Comparison of ENCODE assay signal across 22 cellular contexts in genomic region chr2:162215162-162215561, GRCh38. TPM values are rescaled to one million over a fixed set of nuclear protein-coding genes. Genes with fewer than 3 reads are reported as not detected.
"Had no signal": no experiment of that assay in that cellular context is flagged by ENCODE, and none has a peak within 500 bp of the region (broad histone marks: within the 10 kb centered on the region; RNA-seq: fewer than 3 reads in every experiment).

No MANE protein-coding gene starts in this region.

- ATAC-seq: activated CD4-positive, alpha-beta T cell treated with anti-CD3 and anti-CD28 coated beads for 36 hours; activated T-helper 17 cell treated with anti-CD3 and anti-CD28 coated beads, Interleukin-2, amount 50 U/mL, for 72 hours; body of pancreas; T-cell had no signal

- H3K27ac Mint-ChIP-seq: activated CD4-positive, alpha-beta memory T cell treated with anti-CD3 and anti-CD28 coated beads, Interleukin-2, amount 10 ng/mL, durations not matched to agents 7 days and 5 days; activated CD4-positive, alpha-beta T cell treated with anti-CD3 and anti-CD28 coated beads for 36 hours; activated naive CD4-positive, alpha-beta T cell treated with anti-CD3 and anti-CD28 coated beads, Interleukin-2, amount 10 ng/mL, durations not matched to agents 7 days and 5 days; activated naive CD8-positive, alpha-beta T cell treated with anti-CD3 and anti-CD28 coated beads, Interleukin-2, amount 10 ng/mL, durations not matched to agents 7 days and 5 days; activated T-helper 17 cell treated with anti-CD3 and anti-CD28 coated beads, Interleukin-2, amount 50 U/mL, for 72 hours; T-cell had no signal

- H3K9me3 Mint-ChIP-seq: activated CD4-positive, alpha-beta memory T cell treated with anti-CD3 and anti-CD28 coated beads, Interleukin-2, amount 10 ng/mL, durations not matched to agents 7 days and 5 days; activated naive CD4-positive, alpha-beta T cell treated with anti-CD3 and anti-CD28 coated beads, Interleukin-2, amount 10 ng/mL, durations not matched to agents 7 days and 5 days; activated naive CD8-positive, alpha-beta T cell treated with anti-CD3 and anti-CD28 coated beads, Interleukin-2, amount 10 ng/mL, durations not matched to agents 7 days and 5 days; activated T-helper 17 cell treated with anti-CD3 and anti-CD28 coated beads, Interleukin-2, amount 50 U/mL, for 72 hours; T-cell had no signal

- H3K36me3 Mint-ChIP-seq: activated naive CD4-positive, alpha-beta T cell treated with anti-CD3 and anti-CD28 coated beads, Interleukin-2, amount 10 ng/mL, durations not matched to agents 7 days and 5 days; activated naive CD8-positive, alpha-beta T cell treated with anti-CD3 and anti-CD28 coated beads, Interleukin-2, amount 10 ng/mL, durations not matched to agents 7 days and 5 days; T-cell had no signal

- H3K4me1 Mint-ChIP-seq: activated CD4-positive, alpha-beta memory T cell treated with anti-CD3 and anti-CD28 coated beads, Interleukin-2, amount 10 ng/mL, durations not matched to agents 7 days and 5 days; activated CD4-positive, alpha-beta T cell treated with anti-CD3 and anti-CD28 coated beads for 36 hours; activated naive CD4-positive, alpha-beta T cell treated with anti-CD3 and anti-CD28 coated beads, Interleukin-2, amount 10 ng/mL, durations not matched to agents 7 days and 5 days; activated naive CD8-positive, alpha-beta T cell treated with anti-CD3 and anti-CD28 coated beads, Interleukin-2, amount 10 ng/mL, durations not matched to agents 7 days and 5 days; activated T-helper 17 cell treated with anti-CD3 and anti-CD28 coated beads, Interleukin-2, amount 50 U/mL, for 72 hours; T-cell had no signal

- H3K4me3 Mint-ChIP-seq: activated CD4-positive, alpha-beta memory T cell treated with anti-CD3 and anti-CD28 coated beads, Interleukin-2, amount 10 ng/mL, durations not matched to agents 7 days and 5 days; activated CD4-positive, alpha-beta T cell treated with anti-CD3 and anti-CD28 coated beads for 36 hours; activated naive CD4-positive, alpha-beta T cell treated with anti-CD3 and anti-CD28 coated beads, Interleukin-2, amount 10 ng/mL, durations not matched to agents 7 days and 5 days; activated naive CD8-positive, alpha-beta T cell treated with anti-CD3 and anti-CD28 coated beads, Interleukin-2, amount 10 ng/mL, durations not matched to agents 7 days and 5 days; activated T-helper 17 cell treated with anti-CD3 and anti-CD28 coated beads, Interleukin-2, amount 50 U/mL, for 72 hours; T-cell had no signal

- DNase-seq: activated CD4-positive, alpha-beta memory T cell treated with anti-CD3 and anti-CD28 coated beads, Interleukin-2, amount 10 ng/mL, durations not matched to agents 7 days and 5 days; activated CD4-positive, alpha-beta T cell treated with anti-CD3 and anti-CD28 coated beads for 36 hours; activated CD4-positive, alpha-beta T cell treated with anti-CD3 and anti-CD28 coated beads, Interleukin-2, amount 50 U/mL, for 1 hour; activated gamma-delta T cell treated with Interleukin-2 at 50 U/mL for 16 hours; activated naive CD4-positive, alpha-beta T cell treated with anti-CD3 and anti-CD28 coated beads, Interleukin-2, amount 10 ng/mL, durations not matched to agents 7 days and 5 days; activated naive CD8-positive, alpha-beta T cell treated with anti-CD3 and anti-CD28 coated beads, Interleukin-2, amount 10 ng/mL, durations not matched to agents 7 days and 5 days; activated T-cell treated with anti-CD3 and anti-CD28 coated beads for 4 hours; activated T-cell treated with anti-CD3 and anti-CD28 coated beads, Interleukin-2, amount 50 U/mL, for 48 hours; body of pancreas; central memory CD4-positive, alpha-beta T cell; cortex of kidney; NCI-H1105 treated with DMSO at 0.1 percent for 48 hours; NCI-H1694; NCI-H2029; NCI-H526 treated with DMSO at 0.1 percent for 48 hours; PC-9; T-cell; T-helper 2 cell; T1000; WERI-Rb-1 had no signal

RNA-seq across cellular contexts. Expression of gene FAP, which starts 28.1 kb away (rescaled TPM):
- total RNA-seq: activated CD4-positive, alpha-beta memory T cell treated with anti-CD3 and anti-CD28 coated beads, Interleukin-2, amount 10 ng/mL, durations not matched to agents 7 days and 5 days; activated CD4-positive, alpha-beta T cell treated with anti-CD3 and anti-CD28 coated beads for 36 hours; activated CD8-positive, alpha-beta memory T cell treated with anti-CD3 and anti-CD28 coated beads for 36 hours; activated naive CD8-positive, alpha-beta T cell treated with anti-CD3 and anti-CD28 coated beads, Interleukin-2, amount 10 ng/mL, durations not matched to agents 7 days and 5 days; activated T-helper 17 cell treated with anti-CD3 and anti-CD28 coated beads, Interleukin-2, amount 50 U/mL, for 72 hours; PC-9 had no signal
